23 cellular contexts compared by ENCODE assay signal in the genomic region with DNA sequence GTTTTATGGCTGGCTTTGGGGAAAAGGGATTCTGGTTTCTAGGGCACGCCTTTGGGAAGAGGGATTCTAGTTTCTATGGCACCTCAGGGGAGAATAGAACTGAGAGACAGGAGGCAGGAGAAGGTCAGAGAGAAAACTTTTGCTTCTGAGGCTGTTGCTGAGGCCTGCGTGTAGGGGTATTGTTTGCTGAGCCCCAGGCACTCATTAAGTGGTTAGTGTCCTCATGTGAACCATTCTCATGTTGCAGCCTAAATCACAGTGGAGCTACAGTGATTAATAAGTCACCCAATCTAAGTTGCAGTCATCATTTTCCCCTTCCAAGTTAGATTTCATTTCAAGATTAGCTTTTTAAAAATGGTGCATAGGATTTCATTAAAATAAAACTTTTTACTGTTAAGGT. TPM values are rescaled to one million over a fixed set of nuclear protein-coding genes. Genes with fewer than 3 reads are reported as not detected.
"Had no signal": no experiment of that assay in that cellular context is flagged by ENCODE, and none has a peak within 500 bp of the region (broad histone marks: within the 10 kb centered on the region; RNA-seq: fewer than 3 reads in every experiment).

No MANE protein-coding gene starts in this region.

- H3K27me3 ChIP-seq: brain microvascular endothelial cell, upper lobe of right lung had no signal

- DNase-seq: activated CD4-positive, alpha-beta T cell treated with anti-CD3 and anti-CD28 coated beads for 1 hour; activated CD4-positive, alpha-beta T cell treated with anti-CD3 and anti-CD28 coated beads, Interleukin-2, amount 50 U/mL, for 48 hours; activated CD8-positive, alpha-beta memory T cell treated with anti-CD3 and anti-CD28 coated beads, Interleukin-2, amount 10 ng/mL, durations not matched to agents 7 days and 5 days; activated effector memory CD4-positive, alpha-beta T cell treated with anti-CD3 and anti-CD28 coated beads, Interleukin-2, amount 50 U/mL, for 16 hours; activated naive CD8-positive, alpha-beta T cell treated with anti-CD3 and anti-CD28 coated beads for 36 hours; activated T-cell treated with anti-CD3 and anti-CD28 coated beads, Interleukin-2, amount 50 U/mL, for 24 hours; brain microvascular endothelial cell; glutamatergic neuron; immature natural killer cell; left colon; mucosa of descending colon; natural killer cell; stimulated activated CD4-positive, alpha-beta T cell treated with anti-CD3 and anti-CD28 coated beads, Interleukin-12 subunit alpha, Interleukin-12 subunit beta, amount 100 ng/mL, for 4 hours; stimulated activated naive CD8-positive, alpha-beta T cell treated with anti-CD3 and anti-CD28 coated beads, Interleukin-15, Interleukin-2, amounts not matched to agents 100 U/mL and 50 U/mL, for 24 hours; T-helper 9 cell; upper lobe of right lung had no signal

- H3K36me3 Mint-ChIP-seq: activated CD8-positive, alpha-beta memory T cell treated with anti-CD3 and anti-CD28 coated beads, Interleukin-2, amount 10 ng/mL, durations not matched to agents 7 days and 5 days; activated naive CD8-positive, alpha-beta T cell treated with anti-CD3 and anti-CD28 coated beads for 36 hours; immature natural killer cell; natural killer cell had no signal

- H3K4me1 ChIP-seq: upper lobe of right lung had no signal

- H3K27ac Mint-ChIP-seq: activated CD8-positive, alpha-beta memory T cell treated with anti-CD3 and anti-CD28 coated beads, Interleukin-2, amount 10 ng/mL, durations not matched to agents 7 days and 5 days; activated naive CD8-positive, alpha-beta T cell treated with anti-CD3 and anti-CD28 coated beads for 36 hours; activated T-cell treated with anti-CD3 and anti-CD28 coated beads, Interleukin-2, amount 50 U/mL, for 24 hours; immature natural killer cell; natural killer cell had no signal

- H3K27ac ChIP-seq: brain microvascular endothelial cell, upper lobe of right lung had no signal

- H3K36me3 ChIP-seq: brain microvascular endothelial cell, upper lobe of right lung had no signal

- ATAC-seq: activated CD8-positive, alpha-beta memory T cell treated with anti-CD3 and anti-CD28 coated beads, Interleukin-2, amount 10 ng/mL, durations not matched to agents 7 days and 5 days; esophagus mucosa; left colon; mucosa of descending colon; natural killer cell; stimulated activated naive CD8-positive, alpha-beta T cell treated with anti-CD3 and anti-CD28 coated beads, Interleukin-15, Interleukin-2, amounts not matched to agents 100 U/mL and 50 U/mL, for 24 hours; upper lobe of right lung had no signal

- H3K27me3 Mint-ChIP-seq: activated CD8-positive, alpha-beta memory T cell treated with anti-CD3 and anti-CD28 coated beads, Interleukin-2, amount 10 ng/mL, durations not matched to agents 7 days and 5 days; activated naive CD8-positive, alpha-beta T cell treated with anti-CD3 and anti-CD28 coated beads for 36 hours; activated T-cell treated with anti-CD3 and anti-CD28 coated beads, Interleukin-2, amount 50 U/mL, for 24 hours had no signal

- H3K4me3 ChIP-seq: mucosa of descending colon, upper lobe of right lung had no signal

- H3K4me3 Mint-ChIP-seq: activated CD8-positive, alpha-beta memory T cell treated with anti-CD3 and anti-CD28 coated beads, Interleukin-2, amount 10 ng/mL, durations not matched to agents 7 days and 5 days; activated naive CD8-positive, alpha-beta T cell treated with anti-CD3 and anti-CD28 coated beads for 36 hours; activated T-cell treated with anti-CD3 and anti-CD28 coated beads, Interleukin-2, amount 50 U/mL, for 24 hours; immature natural killer cell; natural killer cell had no signal

- H3K4me1 Mint-ChIP-seq: activated CD8-positive, alpha-beta memory T cell treated with anti-CD3 and anti-CD28 coated beads, Interleukin-2, amount 10 ng/mL, durations not matched to agents 7 days and 5 days; activated naive CD8-positive, alpha-beta T cell treated with anti-CD3 and anti-CD28 coated beads for 36 hours; immature natural killer cell; natural killer cell had no signal

- H3K9me3 ChIP-seq: mucosa of descending colon, upper lobe of right lung had no signal

RNA-seq across cellular contexts. Expression of gene VCX3A, which starts 29.0 kb away (rescaled TPM):
- total RNA-seq: activated CD8-positive, alpha-beta memory T cell treated with anti-CD3 and anti-CD28 coated beads, Interleukin-2, amount 10 ng/mL, durations not matched to agents 7 days and 5 days; activated naive CD8-positive, alpha-beta T cell treated with anti-CD3 and anti-CD28 coated beads for 36 hours; cerebellum; dermis microvascular lymphatic vessel endothelial cell; esophagus mucosa; left colon; lung microvascular endothelial cell; mucosa of descending colon; natural killer cell; osteoblast; pulmonary artery endothelial cell; temporal lobe; upper lobe of right lung had no signal
- polyA plus RNA-seq: immature natural killer cell had no signal
